ENCODE assay signal across 19 cellular contexts in genomic region chrX:140510306-140510676, GRCh38. TPM values are rescaled to one million over a fixed set of nuclear protein-coding genes. Genes with fewer than 3 reads are reported as not detected.
DNase-seq lines count a peak whose midpoint lies in the region; ATAC-seq and TF ChIP-seq lines count a peak whose summit lies in the region.
"Had no signal": no experiment of that assay in that cellular context is flagged by ENCODE, and none has a peak within 500 bp of the region (broad histone marks: within the 10 kb centered on the region; RNA-seq: fewer than 3 reads in every experiment).

No MANE protein-coding gene starts in this region.

- H3K27ac Mint-ChIP-seq in endodermal cell = no peak overlapping the region
- H3K27ac Mint-ChIP-seq in stimulated activated naive B cell treated with anti-CD40 and anti-IgM and Interleukin-4, amounts not matched to agents 10 μg/mL and 1 μg/mL and 100 μg/mL, for 72 hours = no peak overlapping the region
- H3K27ac Mint-ChIP-seq: CD14-positive monocyte had no signal

- H3K27ac ChIP-seq in HUES48 (ENCODE audit: low read depth, low read length) (no peak overlapping the region), endodermal cell (ENCODE audit: low read depth, low read length) (no peak overlapping the region)
- H3K27ac ChIP-seq: KMS-11, Peyer's patch had no signal

- peaks cover 41% of the 10 kb centered on the region for H3K4me1 Mint-ChIP-seq in endodermal cell
- H3K4me1 Mint-ChIP-seq in stimulated activated naive B cell treated with anti-CD40 and anti-IgM and Interleukin-4, amounts not matched to agents 10 μg/mL and 1 μg/mL and 100 μg/mL, for 72 hours = peaks cover 0 to 6% of the 10 kb centered on the region in 2 donors
- H3K4me1 Mint-ChIP-seq: CD14-positive monocyte had no signal

- TF ChIP-seq CTCF in endodermal cell (conservative IDR thresholded peaks at IDR 0.05) = peak; percentile 74

- H3K9ac ChIP-seq in HUES48 (ENCODE audit: low read depth, low read length) (no peak overlapping the region), endodermal cell (ENCODE audit: extremely low read depth, low read length, poor library complexity, severe bottlenecking) (no peak overlapping the region)
- H3K9ac ChIP-seq: KMS-11 had no signal

- H3K36me3 Mint-ChIP-seq in endodermal cell (ENCODE audit: low read depth) = no peaks in the 10 kb centered on the region
- H3K36me3 Mint-ChIP-seq in stimulated activated naive B cell treated with anti-CD40 and anti-IgM and Interleukin-4, amounts not matched to agents 10 μg/mL and 1 μg/mL and 100 μg/mL, for 72 hours = peaks cover 2 to 6% of the 10 kb centered on the region in 2 donors

- no peaks in the 10 kb centered on the region for H3K9me3 Mint-ChIP-seq in endodermal cell
- H3K9me3 Mint-ChIP-seq in stimulated activated naive B cell treated with anti-CD40 and anti-IgM and Interleukin-4, amounts not matched to agents 10 μg/mL and 1 μg/mL and 100 μg/mL, for 72 hours = peaks cover 3 to 4% of the 10 kb centered on the region in 2 donors

- H3K27me3 Mint-ChIP-seq in endodermal cell (ENCODE audit: insufficient read depth) = peaks cover 98% of the 10 kb centered on the region
- peaks cover 40 to 48% of the 10 kb centered on the region in 2 donors for H3K27me3 Mint-ChIP-seq in stimulated activated naive B cell treated with anti-CD40 and anti-IgM and Interleukin-4, amounts not matched to agents 10 μg/mL and 1 μg/mL and 100 μg/mL, for 72 hours

- peak overlapping the region; percentile 53 for H3K4me3 ChIP-seq in HUES48 (ENCODE audit: low read depth, low read length)
- no peak overlapping the region for H3K4me3 ChIP-seq in endodermal cell (ENCODE audit: low read length)
- H3K4me3 ChIP-seq: Peyer's patch had no signal

- peak overlapping the region; percentile 56 for H3K4me3 Mint-ChIP-seq in endodermal cell
- H3K4me3 Mint-ChIP-seq in stimulated activated naive B cell treated with anti-CD40 and anti-IgM and Interleukin-4, amounts not matched to agents 10 μg/mL and 1 μg/mL and 100 μg/mL, for 72 hours = no peak overlapping the region

- H3K27me3 ChIP-seq in HUES48 (ENCODE audit: control insufficient read depth, insufficient read depth, low read length) = peaks cover 69% of the 10 kb centered on the region
- peaks cover 94% of the 10 kb centered on the region for H3K27me3 ChIP-seq in endodermal cell (ENCODE audit: control insufficient read depth, insufficient read depth, low read length, poor library complexity, severe bottlenecking)
- H3K27me3 ChIP-seq: Peyer's patch had no signal

- ATAC-seq in HG03469 (IDR thresholded peaks at IDR 0.05; ENCODE audit: unreplicated experiment) = no peak
- no peak for ATAC-seq in stimulated activated naive B cell treated with anti-CD40 and anti-IgM and Interleukin-4, amounts not matched to agents 10 μg/mL and 1 μg/mL and 100 μg/mL, for 72 hours (replicated peaks)
- ATAC-seq: Right ventricle myocardium inferior had no signal

- H3K36me3 ChIP-seq in HUES48 (ENCODE audit: control insufficient read depth, insufficient read depth, low read length) (no peaks in the 10 kb centered on the region), endodermal cell (ENCODE audit: control insufficient read depth, insufficient read depth, low read length) (no peaks in the 10 kb centered on the region)
- H3K36me3 ChIP-seq: Peyer's patch had no signal

- WGBS in endodermal cell (ENCODE audit: insufficient coverage in 1 of 2, insufficient read length in 1 of 2), 2 experiments = 31% methylated on average over 8 of the region's 12 CpGs; no CpG with 5 or more reads in 1 of the 2 experiments

- H3K4me1 ChIP-seq in HUES48 (ENCODE audit: control insufficient read depth, insufficient read depth, low read length) = peaks cover 37% of the 10 kb centered on the region
- no peaks in the 10 kb centered on the region for H3K4me1 ChIP-seq in endodermal cell (ENCODE audit: control insufficient read depth, insufficient read depth, low read length)
- H3K4me1 ChIP-seq: Peyer's patch had no signal

- no peak for DNase-seq in endodermal cell
- peak; percentile 1 for DNase-seq in left kidney (ENCODE audit: low read depth, low spot score)
- no peak for DNase-seq in stimulated activated naive B cell treated with anti-CD40 and anti-IgM and Interleukin-4, amounts not matched to agents 10 μg/mL and 1 μg/mL and 100 μg/mL, for 72 hours
- DNase-seq in activated T-cell treated with anti-CD3 and anti-CD28 coated beads, Interleukin-2, amount 50 U/mL, for 48 hours = no peak
- no peak for DNase-seq in NCI-H2029 (lab: John Stamatoyannopoulos, UW)
- DNase-seq: ACHN, AML-193, DMS 273 treated with DMSO at 0.1 percent for 48 hours, NCI-H1436, NCI-H510A treated with DMSO at 0.1 percent for 48 hours, NCI-H82, Peyer's patch had no signal

- no peaks in the 10 kb centered on the region for H3K9me3 ChIP-seq in HUES48 (ENCODE audit: control insufficient read depth, insufficient read depth, low read length)
- H3K9me3 ChIP-seq in endodermal cell (ENCODE audit: control insufficient read depth, low read length) = no peaks in the 10 kb centered on the region
- H3K9me3 ChIP-seq: Peyer's patch had no signal

RNA-seq across cellular contexts. Expression of gene SOX3, which starts 5.4 kb away (rescaled TPM):
- 1 to 10 TPM in 1 of 2 donors, under 1 TPM in 1; 0.27 to 2.0 TPM for total RNA-seq in endodermal cell
- 29.3 TPM for polyA plus RNA-seq in endodermal cell (2013, experiment 1 of 2)
- polyA plus RNA-seq in endodermal cell (2013, experiment 2 of 2) = 18.7 TPM
- total RNA-seq: Daoy, M059J, Peyer's patch, Right ventricle myocardium inferior had no signal
- polyA plus RNA-seq: CD14-positive monocyte had no signal
